In the genomic region with DNA sequence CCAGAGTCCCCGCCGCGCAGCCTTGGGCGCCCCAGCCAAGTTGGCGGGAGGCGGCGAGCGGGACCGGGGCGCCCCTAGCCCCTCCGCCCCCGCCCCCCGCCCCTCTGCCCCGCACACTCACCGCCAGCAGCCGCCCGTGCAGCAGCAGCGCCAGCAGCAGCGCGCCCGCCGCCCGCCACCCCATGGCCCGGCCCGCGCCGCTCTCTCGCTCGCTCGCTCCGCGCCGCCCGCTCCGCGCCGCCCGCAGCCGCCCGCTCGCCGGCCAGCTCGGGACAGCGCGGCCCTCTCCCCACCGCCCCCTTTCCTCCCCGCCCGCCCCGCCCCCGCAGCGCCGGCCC, we compare ENCODE assay signal across 8 cellular contexts. TPM values are rescaled to one million over a fixed set of nuclear protein-coding genes. Genes with fewer than 3 reads are reported as not detected.
DNase-seq lines count a peak whose midpoint lies in the region; ATAC-seq, FAIRE-seq and TF ChIP-seq lines count a peak whose summit lies in the region.

A gene (minus strand): TSS at position 277 of the 338 bp plus-strand sequence. CDS start 93 bp downstream, at position 184.

- peak within 1 kb of the TSS; percentile 93 for H2AFZ ChIP-seq in H1 (ENCODE audit: low read length)

- H3K56ac ChIP-seq in H1 (replicated peaks; ENCODE audit: insufficient read length, low read depth, low read length): peak within 1 kb of the TSS; percentile 80

- peak within 1 kb of the TSS; percentile 97 for H3K23ac ChIP-seq in H1 (ENCODE audit: insufficient read length)

- H2BK12ac ChIP-seq in H1 (ENCODE audit: low read depth, low read length): peak within 1 kb of the TSS; percentile 94

- no peak within 1 kb of the TSS for H3K14ac ChIP-seq in H1 (ENCODE audit: insufficient read length)

- CTCF ChIA-PET in BJ (lab: Yijun Ruan, JAX): interaction anchor here (0.6 kb wide), 1 partner anchor 15 kb away, joined by 3 read pairs; no protein-coding TSS in a partner anchor
- CTCF ChIA-PET in H1 (lab: Charles Lee; ENCODE audit: partially characterized antibody): interaction anchor here (1.0 to 2.0 kb wide), 4 partner anchors 19 to 44 kb away, joined by 3 to 5 read pairs (median 4); no protein-coding TSS in a partner anchor

- no peak within 1 kb of the TSS for H3K27ac ChIP-seq in H1 (ENCODE audit: low read depth, low read length)

- H4K8ac ChIP-seq in H1 (ENCODE audit: extremely low read depth, insufficient read depth, low read length): peak within 1 kb of the TSS; percentile 98

- peak within 1 kb of the TSS; percentile 14 for H2BK120ac ChIP-seq in H1 (replicated peaks; ENCODE audit: low read depth, low read length)

- POLR2A ChIA-PET in BJ (lab: Charles Lee): no interaction called here
- POLR2A ChIA-PET in H1 (lab: Charles Lee; ENCODE audit: partially characterized antibody): interaction anchor here (1.2 to 3.1 kb wide), 8 partner anchors 13 to 87 kb away, joined by 3 to 38 read pairs (median 6); no protein-coding TSS in a partner anchor

- TF ChIP-seq POLR2A in H1 (IDR thresholded peaks at IDR 0.05; ENCODE audit: control extremely low read depth in 1 of 2, low read depth in 2 of 2, low read length in 2 of 2): 0 out of 3 replicates have a peak, but pooled peaks of 1 of the 2 experiments have one; percentile 7

- TF ChIP-seq CTCF in BJ (IDR thresholded peaks at IDR 0.05; ENCODE audit: insufficient read depth, low read depth, low read length): no peak
- no peak for TF ChIP-seq CTCF in H1 (IDR thresholded peaks at IDR 0.05; ENCODE audit: control extremely low read depth in 1 of 3, insufficient read depth in 1 of 3, low read depth in 1 of 3, low read length in 3 of 3)

- H3K27me3 ChIP-seq in BJ (ENCODE audit: control insufficient read depth, insufficient read depth, low read length) (no peaks in the 10 kb centered on the region), MG63 (no peaks in the 10 kb centered on the region), H1 (replicated peaks in 1 of 4; ENCODE audit: control insufficient read depth in 3 of 4, extremely low read depth in 1 of 4, insufficient read depth in 3 of 4, low read length in 3 of 4) (peaks cover 0 to 2% (median 0%) of the 10 kb centered on the region in 4 experiments; a peak in 2 of 7 replicates)

- peaks cover 2 to 10% of the 10 kb centered on the region in 2 experiments for H4K20me1 ChIP-seq in H1 (replicated peaks in 1 of 2; ENCODE audit: control insufficient read depth in 1 of 2, insufficient read depth in 2 of 2, low read length in 2 of 2)

- H3K9ac ChIP-seq in H1 (replicated peaks in 1 of 4; ENCODE audit: extremely low read depth in 1 of 4, low read depth in 3 of 4, low read length in 3 of 4): peak within 1 kb of the TSS; percentile 63 to 67 (median 64)

- 0% methylated on average over 1 of the region's 52 CpGs; no CpG with 5 or more reads in 1 of the 2 experiments for WGBS in H1 (ENCODE audit: extremely low coverage in 1 of 2, insufficient coverage in 1 of 2, insufficient read length in 1 of 2, insufficient replicate concordance in 2 of 2, low coverage in 1 of 2, low lambda C conversion rate in 2 of 2, missing lambda C conversion rate in 1 of 2), 2 experiments

- peak within 1 kb of the TSS; percentile 95 for H3K18ac ChIP-seq in H1 (ENCODE audit: extremely low read depth, low read length)

- H3K79me2 ChIP-seq in H1 (ENCODE audit: control insufficient read depth in 1 of 2, insufficient read depth in 2 of 2, low read length in 2 of 2): peaks cover 6 to 38% of the 10 kb centered on the region in 2 experiments; a peak in 3 of 4 replicates

- H3K9me3 ChIP-seq in MG63 (no peaks in the 10 kb centered on the region), H1 (ENCODE audit: insufficient read depth in 2 of 2, low read depth in 1 of 2, low read length in 1 of 2) (no peaks in the 10 kb centered on the region)

- H4K5ac ChIP-seq in H1 (ENCODE audit: insufficient read length, low read depth, low read length): peak within 1 kb of the TSS; percentile 67

- H3K36me3 ChIP-seq in BJ (ENCODE audit: control insufficient read depth, insufficient read depth, low read length) (peaks cover 3% of the 10 kb centered on the region), MG63 (peaks cover 38% of the 10 kb centered on the region), H1 (ENCODE audit: control insufficient read depth in 2 of 4, insufficient read depth in 4 of 4, low read length in 3 of 4) (no peaks in the 10 kb centered on the region)

- H2BK15ac ChIP-seq in H1 (ENCODE audit: low read length): peak within 1 kb of the TSS; percentile 97

- H3K23me2 ChIP-seq in H1 (ENCODE audit: low read depth, low read length): peaks cover 11% of the 10 kb centered on the region

- peak within 1 kb of the TSS; percentile 88 for H3K4ac ChIP-seq in H1 (replicated peaks; ENCODE audit: insufficient read length, low read depth, low read length)

- H4K91ac ChIP-seq in H1 (replicated peaks; ENCODE audit: insufficient read length, low read length): peak within 1 kb of the TSS; percentile 95

- ATAC-seq in GM19397 (IDR thresholded peaks at IDR 0.05; ENCODE audit: unreplicated experiment): no peak
- ATAC-seq in HG02981 (IDR thresholded peaks at IDR 0.05; ENCODE audit: unreplicated experiment): no peak

- H3K4me1 ChIP-seq in H1 (replicated peaks in 1 of 4; ENCODE audit: control insufficient read depth in 3 of 4, insufficient read depth in 4 of 4, low read length in 3 of 4): peaks cover 8 to 38% (median 28%) of the 10 kb centered on the region in 4 experiments

- DNase-seq in BJ (ENCODE audit: low read depth) (no peak), MG63 (no peak), H1 (ENCODE audit: low read depth in 1 of 2, low spot score in 2 of 2) (no peak), myocyte (ENCODE audit: low read depth) (no peak), NCI-H510A (lab: John Stamatoyannopoulos, UW) (no peak)
- no peak for DNase-seq in stimulated activated CD4-positive, alpha-beta T cell treated with anti-CD3 and anti-CD28 coated beads, Interleukin-4, amount 100 ng/mL, for 1 hour

- peak within 1 kb of the TSS; percentile 72 for H3K4me3 ChIP-seq in BJ (ENCODE audit: low read depth, low read length)
- H3K4me3 ChIP-seq in MG63: peak within 1 kb of the TSS; percentile 83
- H3K4me3 ChIP-seq in H1 (ENCODE audit: extremely low read depth in 1 of 4, insufficient read depth in 2 of 4, low read depth in 3 of 4, low read length in 4 of 4): peak within 1 kb of the TSS; percentile 51 to 89 (median 63)

- peaks cover 14% of the 10 kb centered on the region for H3K79me1 ChIP-seq in H1 (ENCODE audit: low read depth, low read length)

- peak within 1 kb of the TSS; percentile 72 for H2AK5ac ChIP-seq in H1 (ENCODE audit: low read depth, low read length)

- no peak for FAIRE-seq in H1 (lab: Jason Lieb, UNC)

- peak within 1 kb of the TSS; percentile 83 for H2BK5ac ChIP-seq in H1 (ENCODE audit: low read depth, low read length)

- no peak for TF ChIP-seq RAD21 in H1 (IDR thresholded peaks at IDR 0.05 in 1 of 2, conservative IDR thresholded peaks at IDR 0.05 in 1 of 2; ENCODE audit: low read depth in 2 of 2, low read length in 2 of 2)

- H3K4me2 ChIP-seq in H1 (ENCODE audit: insufficient read depth in 1 of 2, low read depth in 2 of 2, low read length in 2 of 2): peak within 1 kb of the TSS; percentile 86 to 88

- H2BK20ac ChIP-seq in H1 (ENCODE audit: low read length): peak within 1 kb of the TSS; percentile 61

- no peak for TF ChIP-seq EP300 in H1 (IDR thresholded peaks at IDR 0.05; ENCODE audit: borderline replicate concordance in 1 of 2, low read depth in 2 of 2, low read length in 2 of 2)

TF ChIP-seq in H1, 55 proteins besides CTCF, POLR2A, EP300 and RAD21 (continues in another document):
- TF ChIP-seq CBX8 (IDR thresholded peaks at IDR 0.05; ENCODE audit: borderline replicate concordance, low read depth, low read length): no peak
- TF ChIP-seq, protein P1, sequence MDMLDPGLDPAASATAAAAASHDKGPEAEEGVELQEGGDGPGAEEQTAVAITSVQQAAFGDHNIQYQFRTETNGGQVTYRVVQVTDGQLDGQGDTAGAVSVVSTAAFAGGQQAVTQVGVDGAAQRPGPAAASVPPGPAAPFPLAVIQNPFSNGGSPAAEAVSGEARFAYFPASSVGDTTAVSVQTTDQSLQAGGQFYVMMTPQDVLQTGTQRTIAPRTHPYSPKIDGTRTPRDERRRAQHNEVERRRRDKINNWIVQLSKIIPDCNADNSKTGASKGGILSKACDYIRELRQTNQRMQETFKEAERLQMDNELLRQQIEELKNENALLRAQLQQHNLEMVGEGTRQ (IDR thresholded peaks at IDR 0.05; ENCODE audit: low read length): no peak
- TF ChIP-seq CHD2 (IDR thresholded peaks at IDR 0.05; ENCODE audit: low read length): no peak
- TF ChIP-seq HDAC2 (IDR thresholded peaks at IDR 0.05; ENCODE audit: borderline replicate concordance in 1 of 2, low read depth in 2 of 2, low read length in 2 of 2): no peak
- TF ChIP-seq EZH2 (IDR thresholded peaks at IDR 0.05; ENCODE audit: low read depth, low read length, severe bottlenecking): no peak
- no peak for TF ChIP-seq KDM1A (IDR thresholded peaks at IDR 0.05; ENCODE audit: borderline replicate concordance, low read length)
- TF ChIP-seq HDAC6 (IDR thresholded peaks at IDR 0.05; ENCODE audit: low read depth, low read length): no peak
- TF ChIP-seq SP4 (IDR thresholded peaks at IDR 0.05; ENCODE audit: low read length): no peak
- no peak for TF ChIP-seq ZNF274 (IDR thresholded peaks at IDR 0.05; ENCODE audit: borderline replicate concordance, extremely low read depth, low read length)

RNA-seq across cellular contexts. Expression of the gene that starts here (rescaled TPM):
- polyA plus RNA-seq in BJ (2011; rRNA removed): 19.3 and 45.1 TPM in 2 replicates
- polyA minus RNA-seq in BJ (2011; rRNA and poly(A)+ RNA removed): 44.5 and 61.2 TPM in 2 replicates
- total RNA-seq in MG63 (2014; rRNA removed; shearing (Covaris generic); ENCODE audit: low replicate concordance): 28.0 and 70.4 TPM in 2 replicates
- total RNA-seq in H1 (2021; fragmentation: NEBNext Ultra II Directional; extraction: Animal tissue kit (Norgen Biotek cat#: 25700)): 108 and 111 TPM in 2 replicates
- polyA plus RNA-seq in H1 (2011; rRNA removed): 17.8 and 27.7 TPM in 2 replicates
- polyA plus RNA-seq in H1 (2011; cell fraction: cytosol; rRNA removed): 17.0 TPM
- polyA plus RNA-seq in H1 (2011; cell fraction: nucleus; rRNA removed): 113 TPM
- 41.0 to 91.2 TPM (median 79.8 TPM) in 4 replicates for polyA plus RNA-seq in H1 (2012, experiment 1 of 2)
- polyA plus RNA-seq in H1 (2012, experiment 2 of 2): 63.7 TPM
- polyA plus RNA-seq in H1 (2013, experiment 1 of 2): 65.5 TPM
- polyA plus RNA-seq in H1 (2013, experiment 2 of 2): 40.5 TPM
- polyA minus RNA-seq in H1 (2011; rRNA and poly(A)+ RNA removed): 27.8 and 28.3 TPM in 2 replicates
- 68.4 TPM for polyA minus RNA-seq in H1 (2011; cell fraction: cytosol; rRNA and poly(A)+ RNA removed)
- polyA minus RNA-seq in H1 (2011; cell fraction: nucleus; rRNA and poly(A)+ RNA removed): 87.7 TPM
- total RNA-seq in myocyte: 221 and 384 TPM in 2 replicates
- 653 TPM for polyA plus RNA-seq in myocyte (2012)
